ENCODE assay signal across 8 cellular contexts in genomic region chr10:104256335-104257080, GRCh38. TPM values are rescaled to one million over a fixed set of nuclear protein-coding genes. Genes with fewer than 3 reads are reported as not detected.
A peak's percentile ranks its signal among the peaks of the same experiment; 100 is the strongest.
DNase-seq lines count a peak whose midpoint lies in the region; ATAC-seq and TF ChIP-seq lines count a peak whose summit lies in the region.

No MANE protein-coding gene starts in this region.

- no peak for TF ChIP-seq CTCF in Caco-2 (IDR thresholded peaks at IDR 0.05; ENCODE audit: insufficient read depth in 1 of 2, low read depth in 1 of 2, low read length in 1 of 2, severe bottlenecking in 1 of 2, unreplicated experiment in 1 of 2)
- TF ChIP-seq CTCF in choroid plexus epithelial cell (conservative IDR thresholded peaks at IDR 0.05; ENCODE audit: low read depth, low read length): no peak
- no peak for TF ChIP-seq CTCF in nephron progenitor cell (IDR thresholded peaks at IDR 0.05)
- no peak for TF ChIP-seq CTCF in omental fat pad (IDR thresholded peaks at IDR 0.05)

- H3K27me3 Mint-ChIP-seq in Caco-2 (ENCODE audit: insufficient read depth, unreplicated experiment) (no peaks in the 10 kb centered on the region), nephron progenitor cell (ENCODE audit: low read depth, poor library complexity) (peaks cover 26% of the 10 kb centered on the region)

- DNase-seq in Caco-2 (no peak), NCI-H1417 treated with DMSO at 0.1 percent for 48 hours (lab: John Stamatoyannopoulos, UW) (peak; percentile 24), choroid plexus epithelial cell (ENCODE audit: low read depth) (peak; percentile 34), nephron progenitor cell (no peak), DMS79 (lab: John Stamatoyannopoulos, UW) (no peak), omental fat pad (ENCODE audit: low spot score) (no peak)
- no peak for DNase-seq in stimulated activated CD8-positive, alpha-beta memory T cell treated with anti-CD3 and anti-CD28 coated beads, Interleukin-4, amount 100 ng/mL, for 48 hours

- peaks cover 35% of the 10 kb centered on the region for H3K4me1 ChIP-seq in Caco-2

- no peaks in the 10 kb centered on the region for H3K9me3 Mint-ChIP-seq in Caco-2 (ENCODE audit: unreplicated experiment)
- H3K9me3 Mint-ChIP-seq in nephron progenitor cell: no peaks in the 10 kb centered on the region

- H3K4me1 Mint-ChIP-seq in Caco-2 (ENCODE audit: low read depth, unreplicated experiment) (peaks cover 30% of the 10 kb centered on the region), nephron progenitor cell (peaks cover 38% of the 10 kb centered on the region)

- H3K36me3 Mint-ChIP-seq in Caco-2 (ENCODE audit: insufficient read depth, unreplicated experiment): peaks cover 48% of the 10 kb centered on the region
- peaks cover 35% of the 10 kb centered on the region for H3K36me3 Mint-ChIP-seq in nephron progenitor cell (ENCODE audit: low read depth)

- CTCF ChIA-PET in Caco-2 (lab: Charles Lee): interaction anchor here (3.3 kb wide), 1 partner anchor 135 kb away, joined by 14 read pairs; the partner anchor contains the start of gene SFR1

- no peaks in the 10 kb centered on the region for H3K9me3 ChIP-seq in Caco-2

- H3K4me3 ChIP-seq in Caco-2 (ENCODE audit: low read depth, low read length) (peak overlapping the region; percentile 2), choroid plexus epithelial cell (ENCODE audit: low read depth, low read length) (peak overlapping the region; percentile 81)

- no peaks in the 10 kb centered on the region for H3K27me3 ChIP-seq in Caco-2 (replicated peaks; ENCODE audit: control insufficient read depth, insufficient read depth, low read length)

- POLR2A ChIA-PET in Caco-2 (lab: Charles Lee): no interaction called here

- no peak for ATAC-seq in HG03460 (IDR thresholded peaks at IDR 0.05; ENCODE audit: unreplicated experiment)
- ATAC-seq in omental fat pad (ENCODE audit: low FRiP score): no peak

- intact Hi-C loops in Caco-2 (cut with micrococcal nuclease; ENCODE audit: unreplicated experiment): no loop called here

- BruUV-seq in Caco-2 (replicated peaks; lab: Mats Ljungman, UMichigan): no TSS peak

- H3K4me3 Mint-ChIP-seq in Caco-2 (ENCODE audit: unreplicated experiment) (peak overlapping the region; percentile 81), nephron progenitor cell (peak overlapping the region; percentile 93)

- H3K36me3 ChIP-seq in Caco-2 (ENCODE audit: control insufficient read depth, insufficient read depth, low read length): no peaks in the 10 kb centered on the region

- H3K27ac Mint-ChIP-seq in Caco-2 (ENCODE audit: unreplicated experiment) (no peak overlapping the region), nephron progenitor cell (no peak overlapping the region)

RNA-seq across cellular contexts. Expression of gene GSTO1, which starts 1.8 kb away (rescaled TPM):
- total RNA-seq in Caco-2 (2022) (167 and 182 TPM in 2 replicates), omental fat pad (100 to 1,000 TPM in 2 of 4 donors, 10 to 100 TPM in 2; 63.9 to 116 (median 97.6) TPM)

RNA-seq across cellular contexts. Expression of gene GSTO2, which starts 12.5 kb away (rescaled TPM):
- total RNA-seq in Caco-2 (2022) (1.1 and 1.4 TPM in 2 replicates), omental fat pad (1 to 10 TPM in 1 of 4 donors, under 1 TPM in 3; 0.12 to 1.4 (median 0.54) TPM)

RNA-seq across cellular contexts. Expression of gene CFAP43, which starts 24.3 kb away (rescaled TPM):
- total RNA-seq in Caco-2 (2022): 0.52 and 0.77 TPM in 2 replicates
- total RNA-seq in omental fat pad: under 1 TPM in 3 of 4 donors, not detected in 1; 0.38 to 0.84 (median 0.60) TPM

Comparison
In these comparisons a context has a peak if more than half of its experiments do, and no peak if none do; other contexts are left out.
1. DNase-seq: peak in NCI-H1417 treated with DMSO at 0.1 percent for 48 hours (single experiment) and choroid plexus epithelial cell (single experiment); none in Caco-2 (0 of 2), nephron progenitor cell (single experiment), stimulated activated CD8-positive, alpha-beta memory T cell treated with anti-CD3 and anti-CD28 coated beads, Interleukin-4, amount 100 ng/mL, for 48 hours (single experiment), DMS79 (single experiment) and omental fat pad (single experiment).